ENCODE assay signal across 21 cellular contexts in genomic region chr16:89448656-89449055, GRCh38. TPM values are rescaled to one million over a fixed set of nuclear protein-coding genes. Genes with fewer than 3 reads are reported as not detected.
A peak's percentile ranks its signal among the peaks of the same experiment; 100 is the strongest.
DNase-seq lines count a peak whose midpoint lies in the region; ATAC-seq and TF ChIP-seq lines count a peak whose summit lies in the region.
"Had no signal": no experiment of that assay in that cellular context is flagged by ENCODE, and none has a peak within 500 bp of the region (broad histone marks: within the 10 kb centered on the region; RNA-seq: fewer than 3 reads in every experiment).

No MANE protein-coding gene starts in this region.

- H4K20me1 ChIP-seq in BLaER1 (peaks cover 100% of the 10 kb centered on the region), KMS-11 (ENCODE audit: insufficient read depth) (peaks cover 38% of the 10 kb centered on the region)

- H3K4me3 Mint-ChIP-seq in naive thymus-derived CD8-positive, alpha-beta T cell = peak overlapping the region in 6 of 10 donors; percentile 12 to 57 (median 34)
- no peak overlapping the region for H3K4me3 Mint-ChIP-seq in natural killer cell
- H3K4me3 Mint-ChIP-seq: IgD-negative memory B cell, memory B cell had no signal

- peaks cover 100% of the 10 kb centered on the region for H3K79me2 ChIP-seq in KMS-11 (ENCODE audit: insufficient read depth, low read depth)

- peaks cover 44 to 95% (median 89%) of the 10 kb centered on the region in 4 donors for H3K4me1 Mint-ChIP-seq in naive thymus-derived CD8-positive, alpha-beta T cell
- H3K4me1 Mint-ChIP-seq in natural killer cell = peaks cover 70 to 86% of the 10 kb centered on the region in 2 donors

- DNase-seq in heart right ventricle (peak; percentile 47 to 50), natural killer cell (no peak), COLO829 (ENCODE audit: low spot score) (no peak)
- no peak for DNase-seq in naive thymus-derived CD8-positive, alpha-beta T cell
- DNase-seq in activated CD8-positive, alpha-beta memory T cell treated with anti-CD3 and anti-CD28 coated beads, Interleukin-2, amount 50 U/mL, for 4 hours = no peak
- DNase-seq: activated CD4-positive, alpha-beta T cell treated with anti-CD3 and anti-CD28 coated beads for 4 hours; activated T-cell treated with anti-CD3 and anti-CD28 coated beads, Interleukin-2, amount 50 U/mL, for 1 hour; EL; glutamatergic neuron; GOT3; NCI-H187; NCI-H2227 treated with DMSO at 0.1 percent for 48 hours; stimulated activated CD4-positive, alpha-beta T cell treated with anti-CD3 and anti-CD28 coated beads, Interleukin-15, amount 100 ng/mL, for 24 hours had no signal

- H2AFZ ChIP-seq in KMS-11 (ENCODE audit: low read depth) = no peak overlapping the region

- H3K4me3 ChIP-seq in BLaER1 (no peak overlapping the region), KMS-11 (IDR thresholded peaks at IDR 0.05; ENCODE audit: insufficient read depth, low read depth, low read length) (no peak overlapping the region), heart right ventricle (no peak overlapping the region)
- H3K4me3 ChIP-seq: breast epithelium, tibial nerve had no signal

- peak overlapping the region in 5 of 10 donors; percentile 7 to 91 (median 62) for H3K27ac Mint-ChIP-seq in naive thymus-derived CD8-positive, alpha-beta T cell
- H3K27ac Mint-ChIP-seq in natural killer cell = no peak overlapping the region
- H3K27ac Mint-ChIP-seq: memory B cell; stimulated activated effector memory CD8-positive, alpha-beta T cell treated with anti-CD3 and anti-CD28 coated beads, Interleukin-12 subunit alpha, Interleukin-12 subunit beta, amount 100 ng/mL, for 72 hours had no signal

- 0 out of 2 replicates have a peak, but pooled peaks cover 2% of the 10 kb centered on the region for H3K36me3 ChIP-seq in BLaER1
- no peaks in the 10 kb centered on the region for H3K36me3 ChIP-seq in KMS-11 (ENCODE audit: insufficient read depth)
- no peaks in the 10 kb centered on the region for H3K36me3 ChIP-seq in heart right ventricle
- H3K36me3 ChIP-seq: breast epithelium, tibial nerve had no signal

- H3K4me1 ChIP-seq in BLaER1 = peaks cover 98% of the 10 kb centered on the region
- H3K4me1 ChIP-seq in KMS-11 (ENCODE audit: low read depth, poor library complexity, severe bottlenecking) = peaks cover 100% of the 10 kb centered on the region
- peaks cover 35 to 100% (median 84%) of the 10 kb centered on the region in 9 donors for H3K4me1 ChIP-seq in heart right ventricle

- H3K9me3 ChIP-seq in BLaER1 (no peaks in the 10 kb centered on the region), heart right ventricle (no peaks in the 10 kb centered on the region)
- H3K9me3 ChIP-seq: breast epithelium, tibial nerve had no signal

- H3K27ac ChIP-seq in BLaER1 (no peak overlapping the region), KMS-11 (peak overlapping the region; percentile 77; the same call in 1 of the 2 replicates), heart right ventricle (no peak overlapping the region)
- H3K27ac ChIP-seq: breast epithelium, tibial nerve had no signal

- intact Hi-C loops in heart right ventricle (cut with DNase I) = loop anchor here in 1 of 10 donors (5.0 kb wide), 1 partner anchor 314 kb away; no protein-coding TSS in a partner anchor
- intact Hi-C loops in natural killer cell (cut with micrococcal nuclease) = no loop called here

- ATAC-seq in heart right ventricle (peak; percentile 57 to 84 (median 65)), natural killer cell (no peak)
- no peak for ATAC-seq in naive thymus-derived CD8-positive, alpha-beta T cell
- no peak for ATAC-seq in activated CD4-positive, CD25-positive, alpha-beta regulatory T cell treated with anti-CD3 and anti-CD28 coated beads, Interleukin-2, amount 50 U/mL, for 24 hours
- ATAC-seq: stimulated activated effector memory CD8-positive, alpha-beta T cell treated with anti-CD3 and anti-CD28 coated beads, Interleukin-12 subunit alpha, Interleukin-12 subunit beta, amount 100 ng/mL, for 72 hours had no signal

- H3K27me3 Mint-ChIP-seq in naive thymus-derived CD8-positive, alpha-beta T cell = no peaks in the 10 kb centered on the region
- no peaks in the 10 kb centered on the region for H3K27me3 Mint-ChIP-seq in natural killer cell (ENCODE audit: low read depth in 2 of 2)
- H3K27me3 Mint-ChIP-seq: memory B cell had no signal

- H3K9ac ChIP-seq in BLaER1 (no peak overlapping the region), KMS-11 (no peak overlapping the region)

- H3K4me2 ChIP-seq in BLaER1 (peak overlapping the region; percentile 11; the same call in 1 of the 2 replicates), KMS-11 (peak overlapping the region; percentile 91; the same call in 1 of the 2 replicates)

- POLR2A ChIA-PET in naive thymus-derived CD8-positive, alpha-beta T cell (lab: Charles Lee) = interaction anchor here (1.0 kb wide), 1 partner anchor 9 kb away, joined by 8 read pairs; no protein-coding TSS in a partner anchor

- WGBS in heart right ventricle, 2 donors = 44 to 61% methylated on average over 10 of the region's 10 CpGs

- H3K36me3 Mint-ChIP-seq in naive thymus-derived CD8-positive, alpha-beta T cell = peaks cover 0 to 3% (median 0%) of the 10 kb centered on the region in 3 donors
- no peaks in the 10 kb centered on the region for H3K36me3 Mint-ChIP-seq in natural killer cell

- TF ChIP-seq CTCF in KMS-11 (conservative IDR thresholded peaks at IDR 0.05; ENCODE audit: low read depth, low read length) = no peak
- no peak for TF ChIP-seq CTCF in heart right ventricle (IDR thresholded peaks at IDR 0.05)
- no peak for TF ChIP-seq CTCF in natural killer cell (IDR thresholded peaks at IDR 0.05)

- peaks cover 0 to 2% (median 0%) of the 10 kb centered on the region in 9 donors for H3K9me3 Mint-ChIP-seq in naive thymus-derived CD8-positive, alpha-beta T cell
- H3K9me3 Mint-ChIP-seq in natural killer cell = no peaks in the 10 kb centered on the region
- H3K9me3 Mint-ChIP-seq: IgD-negative memory B cell; memory B cell; stimulated activated effector memory CD8-positive, alpha-beta T cell treated with anti-CD3 and anti-CD28 coated beads, Interleukin-12 subunit alpha, Interleukin-12 subunit beta, amount 100 ng/mL, for 72 hours had no signal

- H3K27me3 ChIP-seq in BLaER1 = no peaks in the 10 kb centered on the region
- H3K27me3 ChIP-seq in KMS-11 (ENCODE audit: insufficient read depth, low read depth) = no peaks in the 10 kb centered on the region
- no peaks in the 10 kb centered on the region for H3K27me3 ChIP-seq in heart right ventricle
- H3K27me3 ChIP-seq: breast epithelium, tibial nerve had no signal

RNA-seq across cellular contexts. Expression of gene ANKRD11, which starts 41.7 kb away (rescaled TPM):
- total RNA-seq in heart right ventricle = 10 to 100 TPM; 55.9 to 93.6 (median 67.4) TPM
- polyA plus RNA-seq in heart right ventricle = 10 to 100 TPM; 47.7 to 65.5 TPM
- total RNA-seq in naive thymus-derived CD8-positive, alpha-beta T cell = 100 to 1,000 TPM; 326 to 328 TPM
- 10 to 100 TPM in 2 of 3 donors, 1 to 10 TPM in 1; 8.9 to 61.1 (median 13.9) TPM for polyA plus RNA-seq in naive thymus-derived CD8-positive, alpha-beta T cell
- total RNA-seq in natural killer cell = 100 to 1,000 TPM; 230 to 299 (median 287) TPM

RNA-seq across cellular contexts. Expression of gene SPG7, which starts 59.5 kb away (rescaled TPM):
- total RNA-seq in heart right ventricle = 100 to 1,000 TPM in 5 of 10 donors, 10 to 100 TPM in 5; 85.4 to 145 (median 101) TPM
- polyA plus RNA-seq in heart right ventricle = 100 to 1,000 TPM in 1 of 2 donors, 10 to 100 TPM in 1; 69.8 to 116 TPM
- total RNA-seq in naive thymus-derived CD8-positive, alpha-beta T cell = 100 to 1,000 TPM; 164 to 169 TPM
- 10 to 100 TPM; 44.8 to 58.2 (median 44.9) TPM for polyA plus RNA-seq in naive thymus-derived CD8-positive, alpha-beta T cell
- 100 to 1,000 TPM; 142 to 195 (median 180) TPM for total RNA-seq in natural killer cell

Comparison
In these comparisons a context has a peak if more than half of its experiments do, and no peak if none do; other contexts are left out.
1. ATAC-seq: peak in heart right ventricle (8 of 8); none in naive thymus-derived CD8-positive, alpha-beta T cell (0 of 2), natural killer cell (0 of 3) and activated CD4-positive, CD25-positive, alpha-beta regulatory T cell treated with anti-CD3 and anti-CD28 coated beads, Interleukin-2, amount 50 U/mL, for 24 hours (0 of 2).
2. DNase-seq: peak in heart right ventricle (2 of 2); none in naive thymus-derived CD8-positive, alpha-beta T cell (0 of 10), natural killer cell (single experiment), activated CD8-positive, alpha-beta memory T cell treated with anti-CD3 and anti-CD28 coated beads, Interleukin-2, amount 50 U/mL, for 4 hours (single experiment) and COLO829 (single experiment).